ENCODE assay signal across 29 cellular contexts in the genomic region with DNA sequence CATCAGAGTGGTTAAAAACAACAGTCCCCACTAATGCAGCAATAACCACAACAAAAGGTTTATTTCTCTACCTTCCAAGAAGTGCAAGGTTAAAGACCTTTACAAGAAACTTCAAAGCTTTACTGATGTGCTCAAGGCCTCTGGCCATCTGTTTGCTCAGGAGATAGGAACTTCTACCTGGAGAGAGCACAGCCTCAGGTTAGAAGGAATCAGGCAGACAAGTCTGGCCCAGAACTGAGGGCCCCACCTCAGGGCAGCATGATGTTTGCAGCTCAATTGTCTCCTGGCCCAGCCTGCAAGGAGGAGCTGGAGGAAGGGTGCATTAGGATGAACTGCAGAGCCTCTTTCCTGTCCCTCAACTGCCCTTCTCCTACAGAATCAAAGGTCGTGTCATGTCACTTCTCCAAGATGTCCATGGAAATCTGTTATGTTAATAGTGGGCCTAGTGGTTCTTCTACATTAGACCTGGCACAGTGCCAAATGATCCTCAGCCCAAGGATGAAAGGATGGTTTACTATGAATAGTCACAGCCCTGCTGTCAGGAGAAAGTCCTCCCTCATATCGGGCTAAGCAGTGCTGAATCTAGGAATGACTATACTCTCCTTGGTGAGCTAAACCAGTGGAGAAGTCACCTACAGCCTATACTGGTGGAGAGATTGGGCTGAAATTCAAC.
"Had no signal": no experiment of that assay in that cellular context is flagged by ENCODE, and none has a peak within 500 bp of the region (broad histone marks: within the 10 kb centered on the region; RNA-seq: fewer than 3 reads in every experiment).

No MANE protein-coding gene starts in this region.

- H3K36me3 Mint-ChIP-seq: activated CD8-positive, alpha-beta memory T cell treated with anti-CD3 and anti-CD28 coated beads, Interleukin-2, amount 10 ng/mL, durations not matched to agents 7 days and 5 days; activated naive CD4-positive, alpha-beta T cell treated with anti-CD3 and anti-CD28 coated beads, Interleukin-2, amount 50 U/mL, for 24 hours; mesothelial cell of epicardium; naive thymus-derived CD4-positive, alpha-beta T cell; stimulated activated effector memory CD8-positive, alpha-beta T cell treated with anti-CD3 and anti-CD28 coated beads, Interleukin-12 subunit alpha, Interleukin-12 subunit beta, amount 100 ng/mL, for 72 hours had no signal

- H3K36me3 ChIP-seq: esophagus squamous epithelium, ovary, sigmoid colon, thoracic aorta, uterus had no signal

- H3K4me1 Mint-ChIP-seq: activated CD4-positive, alpha-beta T cell treated with anti-CD3 and anti-CD28 coated beads, Interleukin-2, amount 10 ng/mL, durations not matched to agents 7 days and 5 days; activated CD8-positive, alpha-beta memory T cell treated with anti-CD3 and anti-CD28 coated beads, Interleukin-2, amount 10 ng/mL, durations not matched to agents 7 days and 5 days; activated naive CD4-positive, alpha-beta T cell treated with anti-CD3 and anti-CD28 coated beads, Interleukin-2, amount 50 U/mL, for 24 hours; activated naive CD8-positive, alpha-beta T cell treated with anti-CD3 and anti-CD28 coated beads, Interleukin-2, amount 50 U/mL, for 24 hours; central memory CD8-positive, alpha-beta T cell; mesothelial cell of epicardium; naive thymus-derived CD4-positive, alpha-beta T cell; stimulated activated effector memory CD8-positive, alpha-beta T cell treated with anti-CD3 and anti-CD28 coated beads, Interleukin-12 subunit alpha, Interleukin-12 subunit beta, amount 100 ng/mL, for 72 hours had no signal

- ATAC-seq: activated CD8-positive, alpha-beta memory T cell treated with anti-CD3 and anti-CD28 coated beads, Interleukin-2, amount 10 ng/mL, durations not matched to agents 7 days and 5 days; activated CD8-positive, alpha-beta T cell treated with anti-CD3 and anti-CD28 coated beads, Interleukin-2, amount 10 ng/mL, durations not matched to agents 7 days and 5 days; activated naive CD8-positive, alpha-beta T cell treated with anti-CD3 and anti-CD28 coated beads, Interleukin-2, amount 50 U/mL, for 24 hours; left colon; naive thymus-derived CD4-positive, alpha-beta T cell; stimulated activated effector memory CD8-positive, alpha-beta T cell treated with anti-CD3 and anti-CD28 coated beads, Interleukin-12 subunit alpha, Interleukin-12 subunit beta, amount 100 ng/mL, for 72 hours had no signal

- H3K4me3 Mint-ChIP-seq: activated CD4-positive, alpha-beta T cell treated with anti-CD3 and anti-CD28 coated beads, Interleukin-2, amount 10 ng/mL, durations not matched to agents 7 days and 5 days; activated CD8-positive, alpha-beta memory T cell treated with anti-CD3 and anti-CD28 coated beads, Interleukin-2, amount 10 ng/mL, durations not matched to agents 7 days and 5 days; activated CD8-positive, alpha-beta T cell treated with anti-CD3 and anti-CD28 coated beads, Interleukin-2, amount 10 ng/mL, durations not matched to agents 7 days and 5 days; activated naive CD4-positive, alpha-beta T cell treated with anti-CD3 and anti-CD28 coated beads, Interleukin-2, amount 50 U/mL, for 24 hours; activated naive CD8-positive, alpha-beta T cell treated with anti-CD3 and anti-CD28 coated beads, Interleukin-2, amount 50 U/mL, for 24 hours; central memory CD8-positive, alpha-beta T cell; mesothelial cell of epicardium; naive thymus-derived CD4-positive, alpha-beta T cell; stimulated activated effector memory CD8-positive, alpha-beta T cell treated with anti-CD3 and anti-CD28 coated beads, Interleukin-12 subunit alpha, Interleukin-12 subunit beta, amount 100 ng/mL, for 72 hours; stimulated activated naive CD8-positive, alpha-beta T cell treated with anti-CD3 and anti-CD28 coated beads, Interleukin-15, Interleukin-2, amounts not matched to agents 100 ng/mL and 50 ng/mL, for 24 hours had no signal

- H3K27me3 Mint-ChIP-seq: activated CD4-positive, alpha-beta T cell treated with anti-CD3 and anti-CD28 coated beads, Interleukin-2, amount 10 ng/mL, durations not matched to agents 7 days and 5 days; activated CD8-positive, alpha-beta memory T cell treated with anti-CD3 and anti-CD28 coated beads, Interleukin-2, amount 10 ng/mL, durations not matched to agents 7 days and 5 days; activated naive CD4-positive, alpha-beta T cell treated with anti-CD3 and anti-CD28 coated beads, Interleukin-2, amount 50 U/mL, for 24 hours; activated naive CD8-positive, alpha-beta T cell treated with anti-CD3 and anti-CD28 coated beads, Interleukin-2, amount 50 U/mL, for 24 hours had no signal

- H3K4me1 ChIP-seq: sigmoid colon, uterus had no signal

- H3K27ac ChIP-seq: epithelial cell of prostate, esophagus squamous epithelium, hepatocyte, ovary, sigmoid colon, thoracic aorta, uterus had no signal

- DNase-seq: activated CD4-positive, alpha-beta T cell treated with anti-CD3 and anti-CD28 coated beads, Interleukin-2, amount 10 ng/mL, durations not matched to agents 7 days and 5 days; activated CD4-positive, CD25-positive, alpha-beta regulatory T cell treated with anti-CD3 and anti-CD28 coated beads, Interleukin-2, amount 50 U/mL, for 72 hours; activated CD8-positive, alpha-beta memory T cell treated with anti-CD3 and anti-CD28 coated beads, Interleukin-2, amount 10 ng/mL, durations not matched to agents 7 days and 5 days; activated CD8-positive, alpha-beta T cell treated with anti-CD3 and anti-CD28 coated beads, Interleukin-2, amount 10 ng/mL, durations not matched to agents 7 days and 5 days; activated naive CD8-positive, alpha-beta T cell treated with anti-CD3 and anti-CD28 coated beads, Interleukin-2, amount 50 U/mL, for 24 hours; activated T-cell treated with anti-CD3 and anti-CD28 coated beads, Interleukin-2, amount 50 U/mL, for 48 hours; anterior cingulate cortex; dermis blood vessel endothelial cell; effector CD4-positive, alpha-beta T cell; esophagus squamous epithelium; left colon; mammary epithelial cell; naive thymus-derived CD4-positive, alpha-beta T cell; ovary; retina; sigmoid colon; small intestine; stimulated activated CD4-positive, alpha-beta T cell treated with anti-CD3 and anti-CD28 coated beads, Interleukin-4, amount 100 ng/mL, for 24 hours; uterus had no signal

- H3K9me3 ChIP-seq: esophagus squamous epithelium, ovary, sigmoid colon, thoracic aorta, uterus had no signal

- H3K4me3 ChIP-seq: esophagus squamous epithelium, hepatocyte, ovary, sigmoid colon, thoracic aorta, uterus had no signal

- H3K9me3 Mint-ChIP-seq: activated CD4-positive, alpha-beta T cell treated with anti-CD3 and anti-CD28 coated beads, Interleukin-2, amount 10 ng/mL, durations not matched to agents 7 days and 5 days; activated naive CD4-positive, alpha-beta T cell treated with anti-CD3 and anti-CD28 coated beads, Interleukin-2, amount 50 U/mL, for 24 hours; activated naive CD8-positive, alpha-beta T cell treated with anti-CD3 and anti-CD28 coated beads, Interleukin-2, amount 50 U/mL, for 24 hours; activated T-helper 2 cell treated with anti-CD3 and anti-CD28 coated beads, Interferon-gamma antibody, Interleukin-2, Interleukin-4, amounts not matched to agents 10 μg/mL and 5 μg/mL and 100 μg/mL, durations not matched to agents 14 hours and 24 hours and 36 hours; mesothelial cell of epicardium; stimulated activated effector memory CD8-positive, alpha-beta T cell treated with anti-CD3 and anti-CD28 coated beads, Interleukin-12 subunit alpha, Interleukin-12 subunit beta, amount 100 ng/mL, for 72 hours; stimulated activated naive CD8-positive, alpha-beta T cell treated with anti-CD3 and anti-CD28 coated beads, Interleukin-15, Interleukin-2, amounts not matched to agents 100 ng/mL and 50 ng/mL, for 24 hours had no signal

- H3K27ac Mint-ChIP-seq: activated CD4-positive, alpha-beta T cell treated with anti-CD3 and anti-CD28 coated beads, Interleukin-2, amount 10 ng/mL, durations not matched to agents 7 days and 5 days; activated CD8-positive, alpha-beta memory T cell treated with anti-CD3 and anti-CD28 coated beads, Interleukin-2, amount 10 ng/mL, durations not matched to agents 7 days and 5 days; activated CD8-positive, alpha-beta T cell treated with anti-CD3 and anti-CD28 coated beads, Interleukin-2, amount 10 ng/mL, durations not matched to agents 7 days and 5 days; activated naive CD4-positive, alpha-beta T cell treated with anti-CD3 and anti-CD28 coated beads, Interleukin-2, amount 50 U/mL, for 24 hours; activated naive CD8-positive, alpha-beta T cell treated with anti-CD3 and anti-CD28 coated beads, Interleukin-2, amount 50 U/mL, for 24 hours; activated T-helper 2 cell treated with anti-CD3 and anti-CD28 coated beads, Interferon-gamma antibody, Interleukin-2, Interleukin-4, amounts not matched to agents 10 μg/mL and 5 μg/mL and 100 μg/mL, durations not matched to agents 14 hours and 24 hours and 36 hours; mesothelial cell of epicardium; naive thymus-derived CD4-positive, alpha-beta T cell; progenitor cell of endocrine pancreas; stimulated activated effector memory CD8-positive, alpha-beta T cell treated with anti-CD3 and anti-CD28 coated beads, Interleukin-12 subunit alpha, Interleukin-12 subunit beta, amount 100 ng/mL, for 72 hours; stimulated activated naive CD8-positive, alpha-beta T cell treated with anti-CD3 and anti-CD28 coated beads, Interleukin-15, Interleukin-2, amounts not matched to agents 100 ng/mL and 50 ng/mL, for 24 hours had no signal
